2 cellular contexts compared by ENCODE assay signal in the genomic region with DNA sequence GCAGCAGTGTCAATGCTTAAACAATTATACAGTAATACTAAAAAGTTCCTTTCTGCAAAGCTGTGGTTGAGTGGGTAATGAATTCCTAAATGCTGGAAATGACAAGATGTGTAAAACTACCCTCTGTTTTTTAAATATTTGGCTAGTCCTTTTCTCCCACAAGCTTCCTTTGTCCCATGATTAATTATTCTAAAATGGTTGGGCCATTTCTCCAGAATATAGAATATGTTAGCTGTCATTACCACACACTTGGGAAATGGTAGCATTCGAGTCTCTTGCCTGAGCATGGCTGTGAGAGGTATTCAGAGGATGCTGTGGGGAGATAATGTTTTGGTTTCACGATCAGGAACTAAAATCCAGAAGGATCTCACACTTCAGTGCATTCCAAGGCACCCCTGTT.
TF ChIP-seq lines count a peak whose summit lies in the region.

No MANE protein-coding gene starts in this region.

TF ChIP-seq in A549, 52 proteins besides CTCF, POLR2A, EP300 and RAD21 (continued from another document):
- TF ChIP-seq, protein P1, sequence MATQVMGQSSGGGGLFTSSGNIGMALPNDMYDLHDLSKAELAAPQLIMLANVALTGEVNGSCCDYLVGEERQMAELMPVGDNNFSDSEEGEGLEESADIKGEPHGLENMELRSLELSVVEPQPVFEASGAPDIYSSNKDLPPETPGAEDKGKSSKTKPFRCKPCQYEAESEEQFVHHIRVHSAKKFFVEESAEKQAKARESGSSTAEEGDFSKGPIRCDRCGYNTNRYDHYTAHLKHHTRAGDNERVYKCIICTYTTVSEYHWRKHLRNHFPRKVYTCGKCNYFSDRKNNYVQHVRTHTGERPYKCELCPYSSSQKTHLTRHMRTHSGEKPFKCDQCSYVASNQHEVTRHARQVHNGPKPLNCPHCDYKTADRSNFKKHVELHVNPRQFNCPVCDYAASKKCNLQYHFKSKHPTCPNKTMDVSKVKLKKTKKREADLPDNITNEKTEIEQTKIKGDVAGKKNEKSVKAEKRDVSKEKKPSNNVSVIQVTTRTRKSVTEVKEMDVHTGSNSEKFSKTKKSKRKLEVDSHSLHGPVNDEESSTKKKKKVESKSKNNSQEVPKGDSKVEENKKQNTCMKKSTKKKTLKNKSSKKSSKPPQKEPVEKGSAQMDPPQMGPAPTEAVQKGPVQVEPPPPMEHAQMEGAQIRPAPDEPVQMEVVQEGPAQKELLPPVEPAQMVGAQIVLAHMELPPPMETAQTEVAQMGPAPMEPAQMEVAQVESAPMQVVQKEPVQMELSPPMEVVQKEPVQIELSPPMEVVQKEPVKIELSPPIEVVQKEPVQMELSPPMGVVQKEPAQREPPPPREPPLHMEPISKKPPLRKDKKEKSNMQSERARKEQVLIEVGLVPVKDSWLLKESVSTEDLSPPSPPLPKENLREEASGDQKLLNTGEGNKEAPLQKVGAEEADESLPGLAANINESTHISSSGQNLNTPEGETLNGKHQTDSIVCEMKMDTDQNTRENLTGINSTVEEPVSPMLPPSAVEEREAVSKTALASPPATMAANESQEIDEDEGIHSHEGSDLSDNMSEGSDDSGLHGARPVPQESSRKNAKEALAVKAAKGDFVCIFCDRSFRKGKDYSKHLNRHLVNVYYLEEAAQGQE (IDR thresholded peaks at IDR 0.05), result no peak
- TF ChIP-seq, protein P2, sequence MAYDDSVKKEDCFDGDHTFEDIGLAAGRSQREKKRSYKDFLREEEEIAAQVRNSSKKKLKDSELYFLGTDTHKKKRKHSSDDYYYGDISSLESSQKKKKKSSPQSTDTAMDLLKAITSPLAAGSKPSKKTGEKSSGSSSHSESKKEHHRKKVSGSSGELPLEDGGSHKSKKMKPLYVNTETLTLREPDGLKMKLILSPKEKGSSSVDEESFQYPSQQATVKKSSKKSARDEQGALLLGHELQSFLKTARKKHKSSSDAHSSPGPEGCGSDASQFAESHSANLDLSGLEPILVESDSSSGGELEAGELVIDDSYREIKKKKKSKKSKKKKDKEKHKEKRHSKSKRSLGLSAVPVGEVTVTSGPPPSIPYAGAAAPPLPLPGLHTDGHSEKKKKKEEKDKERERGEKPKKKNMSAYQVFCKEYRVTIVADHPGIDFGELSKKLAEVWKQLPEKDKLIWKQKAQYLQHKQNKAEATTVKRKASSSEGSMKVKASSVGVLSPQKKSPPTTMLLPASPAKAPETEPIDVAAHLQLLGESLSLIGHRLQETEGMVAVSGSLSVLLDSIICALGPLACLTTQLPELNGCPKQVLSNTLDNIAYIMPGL (CRISPR knock-in tag; IDR thresholded peaks at IDR 0.05; ENCODE audit: borderline replicate concordance), result no peak
- TF ChIP-seq, protein P3, sequence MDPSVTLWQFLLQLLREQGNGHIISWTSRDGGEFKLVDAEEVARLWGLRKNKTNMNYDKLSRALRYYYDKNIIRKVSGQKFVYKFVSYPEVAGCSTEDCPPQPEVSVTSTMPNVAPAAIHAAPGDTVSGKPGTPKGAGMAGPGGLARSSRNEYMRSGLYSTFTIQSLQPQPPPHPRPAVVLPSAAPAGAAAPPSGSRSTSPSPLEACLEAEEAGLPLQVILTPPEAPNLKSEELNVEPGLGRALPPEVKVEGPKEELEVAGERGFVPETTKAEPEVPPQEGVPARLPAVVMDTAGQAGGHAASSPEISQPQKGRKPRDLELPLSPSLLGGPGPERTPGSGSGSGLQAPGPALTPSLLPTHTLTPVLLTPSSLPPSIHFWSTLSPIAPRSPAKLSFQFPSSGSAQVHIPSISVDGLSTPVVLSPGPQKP (IDR thresholded peaks at IDR 0.05; ENCODE audit: low read depth, low read length), result no peak
- TF ChIP-seq CBX8 (IDR thresholded peaks at IDR 0.05), result no peak
- no peak for TF ChIP-seq TFCP2L1 (CRISPR knock-in tag; IDR thresholded peaks at IDR 0.05)
- TF ChIP-seq, protein P4, sequence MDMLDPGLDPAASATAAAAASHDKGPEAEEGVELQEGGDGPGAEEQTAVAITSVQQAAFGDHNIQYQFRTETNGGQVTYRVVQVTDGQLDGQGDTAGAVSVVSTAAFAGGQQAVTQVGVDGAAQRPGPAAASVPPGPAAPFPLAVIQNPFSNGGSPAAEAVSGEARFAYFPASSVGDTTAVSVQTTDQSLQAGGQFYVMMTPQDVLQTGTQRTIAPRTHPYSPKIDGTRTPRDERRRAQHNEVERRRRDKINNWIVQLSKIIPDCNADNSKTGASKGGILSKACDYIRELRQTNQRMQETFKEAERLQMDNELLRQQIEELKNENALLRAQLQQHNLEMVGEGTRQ (IDR thresholded peaks at IDR 0.05), result no peak
- TF ChIP-seq, protein P5, sequence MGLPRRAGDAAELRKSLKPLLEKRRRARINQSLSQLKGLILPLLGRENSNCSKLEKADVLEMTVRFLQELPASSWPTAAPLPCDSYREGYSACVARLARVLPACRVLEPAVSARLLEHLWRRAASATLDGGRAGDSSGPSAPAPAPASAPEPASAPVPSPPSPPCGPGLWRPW (IDR thresholded peaks at IDR 0.05), result no peak
- no peak for TF ChIP-seq PHF8 (IDR thresholded peaks at IDR 0.05; ENCODE audit: borderline replicate concordance, low read depth)
- TF ChIP-seq, protein P6, sequence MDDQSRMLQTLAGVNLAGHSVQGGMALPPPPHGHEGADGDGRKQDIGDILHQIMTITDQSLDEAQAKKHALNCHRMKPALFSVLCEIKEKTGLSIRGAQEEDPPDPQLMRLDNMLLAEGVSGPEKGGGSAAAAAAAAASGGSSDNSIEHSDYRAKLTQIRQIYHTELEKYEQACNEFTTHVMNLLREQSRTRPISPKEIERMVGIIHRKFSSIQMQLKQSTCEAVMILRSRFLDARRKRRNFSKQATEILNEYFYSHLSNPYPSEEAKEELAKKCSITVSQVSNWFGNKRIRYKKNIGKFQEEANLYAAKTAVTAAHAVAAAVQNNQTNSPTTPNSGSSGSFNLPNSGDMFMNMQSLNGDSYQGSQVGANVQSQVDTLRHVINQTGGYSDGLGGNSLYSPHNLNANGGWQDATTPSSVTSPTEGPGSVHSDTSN (IDR thresholded peaks at IDR 0.05), result no peak
- TF ChIP-seq RARB (CRISPR knock-in tag; IDR thresholded peaks at IDR 0.05), result no peak

TF ChIP-seq in WTC11, 78 proteins besides CTCF, POLR2A, EP300 and RAD21 (continued from another document):
- TF ChIP-seq ZNF423 (CRISPR knock-in tag; IDR thresholded peaks at IDR 0.05) (no peak), ETV6 (CRISPR knock-in tag; IDR thresholded peaks at IDR 0.05) (no peak), NR1H2 (CRISPR knock-in tag; IDR thresholded peaks at IDR 0.05) (no peak)
